In the genomic region with DNA sequence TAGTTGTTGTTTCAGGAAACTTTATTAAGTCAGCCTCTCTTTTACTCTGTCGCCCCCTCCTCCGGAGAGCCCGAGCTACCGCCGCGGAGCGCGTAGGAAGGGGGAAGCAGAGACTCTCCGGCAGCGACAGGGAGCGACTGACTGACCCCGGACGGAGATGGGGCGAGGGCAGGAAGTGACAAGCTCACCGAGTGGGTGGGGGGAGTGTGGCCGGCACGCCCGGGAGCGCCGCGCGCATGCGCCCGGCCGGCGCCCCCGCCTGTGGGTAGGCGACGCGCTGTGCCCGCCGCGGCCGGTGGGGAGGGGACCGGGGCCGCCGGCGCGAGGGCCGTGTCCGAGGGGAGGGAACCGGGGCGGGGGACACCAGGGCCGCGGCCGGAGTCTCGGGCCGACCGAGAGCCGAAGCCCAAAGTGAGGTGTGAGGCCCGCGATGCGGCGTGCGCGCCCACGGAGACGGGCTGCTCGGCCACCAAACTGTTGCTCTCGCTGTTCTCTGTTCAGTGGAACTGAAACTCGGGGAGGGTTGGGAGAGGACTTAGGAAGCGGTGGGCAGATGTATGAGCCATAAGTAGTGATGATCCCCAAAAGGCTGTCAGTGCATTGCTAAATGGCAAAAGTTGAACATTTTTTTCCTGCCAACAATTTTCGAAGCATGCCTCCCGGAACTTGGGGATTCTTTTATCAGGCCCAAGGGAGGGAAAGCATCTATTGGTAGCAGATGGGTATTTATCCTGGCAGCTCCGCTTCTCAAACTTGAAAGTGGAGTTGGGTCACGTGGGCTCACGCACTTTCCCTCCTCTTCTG, we compare ENCODE assay signal across 8 cellular contexts. TPM values are rescaled to one million over a fixed set of nuclear protein-coding genes. Genes with fewer than 3 reads are reported as not detected.
DNase-seq lines count a peak whose midpoint lies in the region; ATAC-seq and TF ChIP-seq lines count a peak whose summit lies in the region.

A gene with protein sequence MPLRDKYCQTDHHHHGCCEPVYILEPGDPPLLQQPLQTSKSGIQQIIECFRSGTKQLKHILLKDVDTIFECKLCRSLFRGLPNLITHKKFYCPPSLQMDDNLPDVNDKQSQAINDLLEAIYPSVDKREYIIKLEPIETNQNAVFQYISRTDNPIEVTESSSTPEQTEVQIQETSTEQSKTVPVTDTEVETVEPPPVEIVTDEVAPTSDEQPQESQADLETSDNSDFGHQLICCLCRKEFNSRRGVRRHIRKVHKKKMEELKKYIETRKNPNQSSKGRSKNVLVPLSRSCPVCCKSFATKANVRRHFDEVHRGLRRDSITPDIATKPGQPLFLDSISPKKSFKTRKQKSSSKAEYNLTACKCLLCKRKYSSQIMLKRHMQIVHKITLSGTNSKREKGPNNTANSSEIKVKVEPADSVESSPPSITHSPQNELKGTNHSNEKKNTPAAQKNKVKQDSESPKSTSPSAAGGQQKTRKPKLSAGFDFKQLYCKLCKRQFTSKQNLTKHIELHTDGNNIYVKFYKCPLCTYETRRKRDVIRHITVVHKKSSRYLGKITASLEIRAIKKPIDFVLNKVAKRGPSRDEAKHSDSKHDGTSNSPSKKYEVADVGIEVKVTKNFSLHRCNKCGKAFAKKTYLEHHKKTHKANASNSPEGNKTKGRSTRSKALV (minus strand): TSS at position 143 of the 804 bp plus-strand sequence. CDS start 1,151 bp downstream, outside the sequence.

- peaks cover 0 to 14% (median 4%) of the 10 kb centered on the region in 4 donors for H3K36me3 ChIP-seq in liver (ENCODE audit: control insufficient read depth in 4 of 4, insufficient read depth in 3 of 4, low read depth in 1 of 4, low read length in 3 of 4)

- peak in 1 of 2 donors; percentile 3 for TF ChIP-seq RAD21 in liver (IDR thresholded peaks at IDR 0.05)

- no peaks in the 10 kb centered on the region for H3K9me3 ChIP-seq in liver (ENCODE audit: control insufficient read depth in 4 of 4, low read length in 3 of 4)

- ATAC-seq in GM19351 (IDR thresholded peaks at IDR 0.05; ENCODE audit: unreplicated experiment): peak; percentile 70
- peak; percentile 70 for ATAC-seq in HG03520 (IDR thresholded peaks at IDR 0.05; ENCODE audit: unreplicated experiment)

- TF ChIP-seq CTCF in liver (IDR thresholded peaks at IDR 0.05; ENCODE audit: low read depth, low read length, missing input control): no peak

- H3K4me3 ChIP-seq in liver (ENCODE audit: low read depth in 1 of 3, low read length in 3 of 3): peak within 1 kb of the TSS; percentile 82 to 100 (median 91)

- peak within 1 kb of the TSS; percentile 75 to 85 for H3K9ac ChIP-seq in liver (ENCODE audit: low read depth in 1 of 2, low read length in 2 of 2)

- no peaks in the 10 kb centered on the region for H3K27me3 ChIP-seq in liver (ENCODE audit: control insufficient read depth in 4 of 4, insufficient read depth in 4 of 4, low read length in 3 of 4)

- DNase-seq in C1 segment of cervical spinal cord (lab: John Stamatoyannopoulos, UW) (peak; percentile 58 to 94 (median 86)), NCI-H82 (lab: John Stamatoyannopoulos, UW) (peak; percentile 92), dermis blood vessel endothelial cell (peak; percentile 91)
- peak; percentile 85 to 91 for DNase-seq in activated CD4-positive, alpha-beta T cell treated with anti-CD3 and anti-CD28 coated beads, Interleukin-2, amount 50 U/mL, for 48 hours
- peak; percentile 91 for DNase-seq in stimulated activated CD4-positive, alpha-beta T cell treated with anti-CD3 and anti-CD28 coated beads, Interleukin-4, amount 100 ng/mL, for 24 hours

- peaks cover 6 to 26% (median 15%) of the 10 kb centered on the region in 4 donors for H3K4me1 ChIP-seq in liver (ENCODE audit: control insufficient read depth in 4 of 4, insufficient read depth in 4 of 4, low read length in 3 of 4)

- peak within 1 kb of the TSS; percentile 97 for H3K27ac ChIP-seq in liver (ENCODE audit: low read depth in 1 of 2, low read length in 2 of 2)

- WGBS in liver: under 1% methylated on average over 67 of the region's 67 CpGs

TF ChIP-seq in liver, 16 proteins besides CTCF, POLR2A, EP300 and RAD21:
- TF ChIP-seq FOXA2 (IDR thresholded peaks at IDR 0.05): no peak
- TF ChIP-seq GABPA (IDR thresholded peaks at IDR 0.05 in 1 of 2, conservative IDR thresholded peaks at IDR 0.05 in 1 of 2): peak; percentile 50 to 84
- TF ChIP-seq JUND (IDR thresholded peaks at IDR 0.05): no peak
- no peak for TF ChIP-seq YY1 (IDR thresholded peaks at IDR 0.05)
- peak; percentile 91 for TF ChIP-seq TAF1 (conservative IDR thresholded peaks at IDR 0.05)
- no peak for TF ChIP-seq EGR1 (IDR thresholded peaks at IDR 0.05; ENCODE audit: low read depth in 2 of 2)
- TF ChIP-seq RXRA (IDR thresholded peaks at IDR 0.05): no peak
- TF ChIP-seq HNF4G (IDR thresholded peaks at IDR 0.05): no peak
- TF ChIP-seq, protein P1, sequence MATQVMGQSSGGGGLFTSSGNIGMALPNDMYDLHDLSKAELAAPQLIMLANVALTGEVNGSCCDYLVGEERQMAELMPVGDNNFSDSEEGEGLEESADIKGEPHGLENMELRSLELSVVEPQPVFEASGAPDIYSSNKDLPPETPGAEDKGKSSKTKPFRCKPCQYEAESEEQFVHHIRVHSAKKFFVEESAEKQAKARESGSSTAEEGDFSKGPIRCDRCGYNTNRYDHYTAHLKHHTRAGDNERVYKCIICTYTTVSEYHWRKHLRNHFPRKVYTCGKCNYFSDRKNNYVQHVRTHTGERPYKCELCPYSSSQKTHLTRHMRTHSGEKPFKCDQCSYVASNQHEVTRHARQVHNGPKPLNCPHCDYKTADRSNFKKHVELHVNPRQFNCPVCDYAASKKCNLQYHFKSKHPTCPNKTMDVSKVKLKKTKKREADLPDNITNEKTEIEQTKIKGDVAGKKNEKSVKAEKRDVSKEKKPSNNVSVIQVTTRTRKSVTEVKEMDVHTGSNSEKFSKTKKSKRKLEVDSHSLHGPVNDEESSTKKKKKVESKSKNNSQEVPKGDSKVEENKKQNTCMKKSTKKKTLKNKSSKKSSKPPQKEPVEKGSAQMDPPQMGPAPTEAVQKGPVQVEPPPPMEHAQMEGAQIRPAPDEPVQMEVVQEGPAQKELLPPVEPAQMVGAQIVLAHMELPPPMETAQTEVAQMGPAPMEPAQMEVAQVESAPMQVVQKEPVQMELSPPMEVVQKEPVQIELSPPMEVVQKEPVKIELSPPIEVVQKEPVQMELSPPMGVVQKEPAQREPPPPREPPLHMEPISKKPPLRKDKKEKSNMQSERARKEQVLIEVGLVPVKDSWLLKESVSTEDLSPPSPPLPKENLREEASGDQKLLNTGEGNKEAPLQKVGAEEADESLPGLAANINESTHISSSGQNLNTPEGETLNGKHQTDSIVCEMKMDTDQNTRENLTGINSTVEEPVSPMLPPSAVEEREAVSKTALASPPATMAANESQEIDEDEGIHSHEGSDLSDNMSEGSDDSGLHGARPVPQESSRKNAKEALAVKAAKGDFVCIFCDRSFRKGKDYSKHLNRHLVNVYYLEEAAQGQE (IDR thresholded peaks at IDR 0.05): peak; percentile 65
- TF ChIP-seq, protein P2, sequence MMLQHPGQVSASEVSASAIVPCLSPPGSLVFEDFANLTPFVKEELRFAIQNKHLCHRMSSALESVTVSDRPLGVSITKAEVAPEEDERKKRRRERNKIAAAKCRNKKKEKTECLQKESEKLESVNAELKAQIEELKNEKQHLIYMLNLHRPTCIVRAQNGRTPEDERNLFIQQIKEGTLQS (IDR thresholded peaks at IDR 0.05): no peak
- TF ChIP-seq NR2F2 (IDR thresholded peaks at IDR 0.05): no peak
- TF ChIP-seq SP1 (IDR thresholded peaks at IDR 0.05): no peak
- TF ChIP-seq FOXA1 (IDR thresholded peaks at IDR 0.05): no peak
- TF ChIP-seq HNF4A (conservative IDR thresholded peaks at IDR 0.05): no peak
- TF ChIP-seq, protein P3, sequence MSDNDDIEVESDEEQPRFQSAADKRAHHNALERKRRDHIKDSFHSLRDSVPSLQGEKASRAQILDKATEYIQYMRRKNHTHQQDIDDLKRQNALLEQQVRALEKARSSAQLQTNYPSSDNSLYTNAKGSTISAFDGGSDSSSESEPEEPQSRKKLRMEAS (IDR thresholded peaks at IDR 0.05): no peak
- TF ChIP-seq, protein P4, sequence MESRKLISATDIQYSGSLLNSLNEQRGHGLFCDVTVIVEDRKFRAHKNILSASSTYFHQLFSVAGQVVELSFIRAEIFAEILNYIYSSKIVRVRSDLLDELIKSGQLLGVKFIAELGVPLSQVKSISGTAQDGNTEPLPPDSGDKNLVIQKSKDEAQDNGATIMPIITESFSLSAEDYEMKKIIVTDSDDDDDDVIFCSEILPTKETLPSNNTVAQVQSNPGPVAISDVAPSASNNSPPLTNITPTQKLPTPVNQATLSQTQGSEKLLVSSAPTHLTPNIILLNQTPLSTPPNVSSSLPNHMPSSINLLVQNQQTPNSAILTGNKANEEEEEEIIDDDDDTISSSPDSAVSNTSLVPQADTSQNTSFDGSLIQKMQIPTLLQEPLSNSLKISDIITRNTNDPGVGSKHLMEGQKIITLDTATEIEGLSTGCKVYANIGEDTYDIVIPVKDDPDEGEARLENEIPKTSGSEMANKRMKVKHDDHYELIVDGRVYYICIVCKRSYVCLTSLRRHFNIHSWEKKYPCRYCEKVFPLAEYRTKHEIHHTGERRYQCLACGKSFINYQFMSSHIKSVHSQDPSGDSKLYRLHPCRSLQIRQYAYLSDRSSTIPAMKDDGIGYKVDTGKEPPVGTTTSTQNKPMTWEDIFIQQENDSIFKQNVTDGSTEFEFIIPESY (IDR thresholded peaks at IDR 0.05): no peak

RNA-seq across cellular contexts. Expression of the gene that starts here (rescaled TPM):
- total RNA-seq in dermis blood vessel endothelial cell (15.2 and 15.8 TPM in 2 replicates), liver (10 to 100 TPM; 14.1 to 15.2 TPM)
- 10 to 100 TPM in 1 of 2 donors, 1 to 10 TPM in 1; 4.8 to 11.5 TPM for polyA plus RNA-seq in liver

Comparison
In these comparisons a context has a peak if more than half of its experiments do, and no peak if none do; other contexts are left out.
1. Peak in every context shown above with its lines: DNase-seq, ATAC-seq, H3K4me3 ChIP-seq and H3K27ac ChIP-seq.